Comparison of ENCODE assay signal across 1 cellular context in the genomic region with DNA sequence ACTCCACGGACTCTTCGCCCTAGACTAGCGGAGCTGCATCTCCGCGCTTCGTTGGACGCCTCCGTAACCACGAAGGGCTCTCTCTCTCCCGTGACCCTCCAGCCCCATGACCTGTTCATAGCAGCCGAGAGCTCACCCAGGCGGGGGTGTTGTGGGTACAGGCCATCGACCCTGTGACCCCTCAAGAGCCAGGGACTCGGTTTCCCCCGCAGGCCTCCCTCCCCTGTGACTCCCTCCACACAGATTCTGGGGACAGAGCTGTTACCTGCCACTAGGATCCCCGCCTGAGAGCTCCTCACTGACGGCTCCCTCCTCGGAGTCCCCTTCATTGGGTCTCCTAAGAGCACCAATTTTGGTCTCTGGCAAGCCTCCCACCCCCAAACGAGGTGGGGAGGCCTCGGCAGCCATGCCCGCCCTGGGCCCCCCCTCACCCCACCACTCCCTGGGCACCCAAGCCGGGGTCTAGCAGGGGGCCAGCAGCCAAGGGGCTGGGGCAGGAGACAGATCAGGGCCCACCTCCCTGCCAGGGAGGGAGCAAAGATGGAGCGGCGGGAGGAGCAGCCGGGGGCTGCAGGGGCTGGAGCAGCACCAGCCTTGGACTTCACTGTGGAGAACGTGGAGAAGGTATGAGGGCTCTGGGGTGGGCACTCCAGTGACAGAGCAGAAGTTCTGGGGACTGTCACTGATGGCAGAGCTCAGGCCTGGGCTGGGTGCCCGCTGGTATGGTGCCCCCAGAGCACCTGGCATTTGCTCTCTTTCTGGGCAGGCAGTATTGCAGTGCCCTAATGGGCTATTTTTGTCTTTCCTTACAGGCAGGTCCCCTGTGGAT.
TF ChIP-seq lines count a peak whose summit lies in the region.

No MANE protein-coding gene starts in this region.

TF ChIP-seq in Ishikawa, 13 proteins besides CTCF, POLR2A, EP300 and RAD21 (continued from another document):
- TF ChIP-seq, protein P1, sequence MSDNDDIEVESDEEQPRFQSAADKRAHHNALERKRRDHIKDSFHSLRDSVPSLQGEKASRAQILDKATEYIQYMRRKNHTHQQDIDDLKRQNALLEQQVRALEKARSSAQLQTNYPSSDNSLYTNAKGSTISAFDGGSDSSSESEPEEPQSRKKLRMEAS (IDR thresholded peaks at IDR 0.05) = no peak
- 0 out of 2 replicates have a peak, but pooled peaks have one; percentile 9 for TF ChIP-seq TCF12 (IDR thresholded peaks at IDR 0.05; ENCODE audit: low read depth)
